Comparison of ENCODE assay signal across 17 cellular contexts in the genomic region with DNA sequence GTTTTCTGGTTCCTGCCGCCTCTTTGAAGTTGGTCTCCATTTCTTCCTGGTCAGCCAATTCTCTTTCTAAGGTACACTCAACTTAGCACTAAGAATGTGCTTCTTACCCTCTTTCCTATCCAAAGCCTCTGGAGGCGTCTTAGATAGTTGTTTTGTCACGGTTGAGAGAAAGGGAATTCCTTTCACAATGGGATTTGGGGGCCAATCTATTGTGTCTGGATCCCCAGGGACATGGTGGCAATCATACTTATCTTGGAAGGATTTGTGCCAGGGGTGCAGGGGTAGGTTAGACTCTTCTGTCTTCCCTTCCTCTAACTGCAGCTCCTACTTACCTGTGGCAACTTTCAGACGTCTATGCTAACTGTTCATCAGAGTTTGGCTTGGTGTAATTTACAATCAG.
"Had no signal": no experiment of that assay in that cellular context is flagged by ENCODE, and none has a peak within 500 bp of the region (broad histone marks: within the 10 kb centered on the region; RNA-seq: fewer than 3 reads in every experiment).

No MANE protein-coding gene starts in this region.

- H3K4me3 ChIP-seq: breast epithelium, esophagus muscularis mucosa, lower lobe of right lung, skin epidermis, thyroid gland had no signal

- H3K9me3 ChIP-seq: esophagus muscularis mucosa, lower lobe of right lung, thyroid gland had no signal

- H3K27me3 ChIP-seq: breast epithelium, esophagus muscularis mucosa, thyroid gland had no signal

- DNase-seq: activated CD4-positive, alpha-beta memory T cell treated with anti-CD3 and anti-CD28 coated beads, Interleukin-2, amount 10 ng/mL, durations not matched to agents 7 days and 5 days; activated CD8-positive, alpha-beta memory T cell treated with anti-CD3 and anti-CD28 coated beads, Interleukin-2, amount 50 U/mL, for 48 hours; activated naive CD8-positive, alpha-beta T cell treated with anti-CD3 and anti-CD28 coated beads, Interleukin-2, amount 10 ng/mL, durations not matched to agents 7 days and 5 days; anterior cingulate cortex; glutamatergic neuron; immature natural killer cell; lower lobe of right lung; midbrain; retina; thyroid gland had no signal

- H3K27ac ChIP-seq: breast epithelium, esophagus muscularis mucosa, lower lobe of right lung, parathyroid adenoma, skin epidermis, thyroid gland, VCaP had no signal

- H3K4me1 ChIP-seq: breast epithelium, esophagus muscularis mucosa, lower lobe of right lung, parathyroid adenoma, thyroid gland had no signal

- ATAC-seq: lower lobe of right lung had no signal

- H3K36me3 ChIP-seq: breast epithelium, esophagus muscularis mucosa, lower lobe of right lung, thyroid gland had no signal

- FAIRE-seq: endometrium, urothelium cell line had no signal
